In the genomic region with DNA sequence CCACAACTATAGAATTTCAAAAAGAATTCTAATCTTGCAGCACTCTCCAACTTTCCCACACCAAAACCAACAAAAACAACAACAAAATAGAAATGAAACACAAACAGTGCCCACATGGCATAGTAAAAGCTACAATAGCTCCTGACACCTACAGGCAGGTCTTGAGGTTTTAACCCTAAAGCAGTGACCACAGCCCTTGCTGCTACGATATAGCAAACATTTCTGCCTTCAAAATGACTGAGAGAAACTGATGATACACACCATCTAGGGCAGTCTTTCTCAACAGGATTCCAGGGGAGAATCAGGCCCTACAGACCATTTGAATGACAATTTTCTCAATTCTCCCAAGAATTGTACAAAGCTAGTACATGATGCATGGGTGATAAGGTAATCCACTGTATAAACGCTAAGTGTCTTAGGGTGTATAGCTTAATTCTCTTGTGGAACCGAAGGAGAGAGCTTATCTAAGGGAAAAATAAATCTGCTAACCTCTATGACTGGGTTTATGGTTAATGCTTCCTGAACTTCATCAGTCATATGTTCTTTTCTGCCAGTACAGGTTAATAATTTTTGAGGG, we compare ENCODE assay signal across 1 cellular context.
TF ChIP-seq lines count a peak whose summit lies in the region.

No MANE protein-coding gene starts in this region.

TF ChIP-seq in H1, 55 proteins besides CTCF, POLR2A, EP300 and RAD21:
- TF ChIP-seq ZNF274 (IDR thresholded peaks at IDR 0.05; ENCODE audit: borderline replicate concordance, extremely low read depth, low read length) (no peak), SIX5 (IDR thresholded peaks at IDR 0.05; ENCODE audit: low read depth, low read length) (no peak), TCF12 (IDR thresholded peaks at IDR 0.05; ENCODE audit: low read depth, low read length) (no peak), SAP30 (IDR thresholded peaks at IDR 0.05; ENCODE audit: insufficient read depth, insufficient replicate concordance, low read length) (no peak), JUND (IDR thresholded peaks at IDR 0.05; ENCODE audit: low read length) (no peak), CBX5 (IDR thresholded peaks at IDR 0.05; ENCODE audit: low read depth, low read length) (no peak), CREB1 (IDR thresholded peaks at IDR 0.05) (no peak), KDM4A (IDR thresholded peaks at IDR 0.05; ENCODE audit: low read depth, low read length, severe bottlenecking) (no peak), ASH2L (IDR thresholded peaks at IDR 0.05; ENCODE audit: low read length) (no peak), RXRA (IDR thresholded peaks at IDR 0.05; ENCODE audit: insufficient read depth, low read depth, low read length) (no peak), SIN3A (conservative IDR thresholded peaks at IDR 0.05 in 1 of 2, IDR thresholded peaks at IDR 0.05 in 1 of 2; ENCODE audit: low read depth in 1 of 2, low read length in 2 of 2) (no peak), EGR1 (IDR thresholded peaks at IDR 0.05; ENCODE audit: borderline replicate concordance, low read depth, low read length) (no peak), CHD2 (IDR thresholded peaks at IDR 0.05; ENCODE audit: low read length) (no peak)
- TF ChIP-seq, protein P1, sequence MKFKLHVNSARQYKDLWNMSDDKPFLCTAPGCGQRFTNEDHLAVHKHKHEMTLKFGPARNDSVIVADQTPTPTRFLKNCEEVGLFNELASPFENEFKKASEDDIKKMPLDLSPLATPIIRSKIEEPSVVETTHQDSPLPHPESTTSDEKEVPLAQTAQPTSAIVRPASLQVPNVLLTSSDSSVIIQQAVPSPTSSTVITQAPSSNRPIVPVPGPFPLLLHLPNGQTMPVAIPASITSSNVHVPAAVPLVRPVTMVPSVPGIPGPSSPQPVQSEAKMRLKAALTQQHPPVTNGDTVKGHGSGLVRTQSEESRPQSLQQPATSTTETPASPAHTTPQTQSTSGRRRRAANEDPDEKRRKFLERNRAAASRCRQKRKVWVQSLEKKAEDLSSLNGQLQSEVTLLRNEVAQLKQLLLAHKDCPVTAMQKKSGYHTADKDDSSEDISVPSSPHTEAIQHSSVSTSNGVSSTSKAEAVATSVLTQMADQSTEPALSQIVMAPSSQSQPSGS (IDR thresholded peaks at IDR 0.05; ENCODE audit: low read length), result no peak
- TF ChIP-seq, protein P2, sequence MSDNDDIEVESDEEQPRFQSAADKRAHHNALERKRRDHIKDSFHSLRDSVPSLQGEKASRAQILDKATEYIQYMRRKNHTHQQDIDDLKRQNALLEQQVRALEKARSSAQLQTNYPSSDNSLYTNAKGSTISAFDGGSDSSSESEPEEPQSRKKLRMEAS (IDR thresholded peaks at IDR 0.05), result no peak
- TF ChIP-seq, protein P3, sequence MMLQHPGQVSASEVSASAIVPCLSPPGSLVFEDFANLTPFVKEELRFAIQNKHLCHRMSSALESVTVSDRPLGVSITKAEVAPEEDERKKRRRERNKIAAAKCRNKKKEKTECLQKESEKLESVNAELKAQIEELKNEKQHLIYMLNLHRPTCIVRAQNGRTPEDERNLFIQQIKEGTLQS (IDR thresholded peaks at IDR 0.05; ENCODE audit: insufficient read depth, low read depth, low read length), result no peak
- TF ChIP-seq, protein P4, sequence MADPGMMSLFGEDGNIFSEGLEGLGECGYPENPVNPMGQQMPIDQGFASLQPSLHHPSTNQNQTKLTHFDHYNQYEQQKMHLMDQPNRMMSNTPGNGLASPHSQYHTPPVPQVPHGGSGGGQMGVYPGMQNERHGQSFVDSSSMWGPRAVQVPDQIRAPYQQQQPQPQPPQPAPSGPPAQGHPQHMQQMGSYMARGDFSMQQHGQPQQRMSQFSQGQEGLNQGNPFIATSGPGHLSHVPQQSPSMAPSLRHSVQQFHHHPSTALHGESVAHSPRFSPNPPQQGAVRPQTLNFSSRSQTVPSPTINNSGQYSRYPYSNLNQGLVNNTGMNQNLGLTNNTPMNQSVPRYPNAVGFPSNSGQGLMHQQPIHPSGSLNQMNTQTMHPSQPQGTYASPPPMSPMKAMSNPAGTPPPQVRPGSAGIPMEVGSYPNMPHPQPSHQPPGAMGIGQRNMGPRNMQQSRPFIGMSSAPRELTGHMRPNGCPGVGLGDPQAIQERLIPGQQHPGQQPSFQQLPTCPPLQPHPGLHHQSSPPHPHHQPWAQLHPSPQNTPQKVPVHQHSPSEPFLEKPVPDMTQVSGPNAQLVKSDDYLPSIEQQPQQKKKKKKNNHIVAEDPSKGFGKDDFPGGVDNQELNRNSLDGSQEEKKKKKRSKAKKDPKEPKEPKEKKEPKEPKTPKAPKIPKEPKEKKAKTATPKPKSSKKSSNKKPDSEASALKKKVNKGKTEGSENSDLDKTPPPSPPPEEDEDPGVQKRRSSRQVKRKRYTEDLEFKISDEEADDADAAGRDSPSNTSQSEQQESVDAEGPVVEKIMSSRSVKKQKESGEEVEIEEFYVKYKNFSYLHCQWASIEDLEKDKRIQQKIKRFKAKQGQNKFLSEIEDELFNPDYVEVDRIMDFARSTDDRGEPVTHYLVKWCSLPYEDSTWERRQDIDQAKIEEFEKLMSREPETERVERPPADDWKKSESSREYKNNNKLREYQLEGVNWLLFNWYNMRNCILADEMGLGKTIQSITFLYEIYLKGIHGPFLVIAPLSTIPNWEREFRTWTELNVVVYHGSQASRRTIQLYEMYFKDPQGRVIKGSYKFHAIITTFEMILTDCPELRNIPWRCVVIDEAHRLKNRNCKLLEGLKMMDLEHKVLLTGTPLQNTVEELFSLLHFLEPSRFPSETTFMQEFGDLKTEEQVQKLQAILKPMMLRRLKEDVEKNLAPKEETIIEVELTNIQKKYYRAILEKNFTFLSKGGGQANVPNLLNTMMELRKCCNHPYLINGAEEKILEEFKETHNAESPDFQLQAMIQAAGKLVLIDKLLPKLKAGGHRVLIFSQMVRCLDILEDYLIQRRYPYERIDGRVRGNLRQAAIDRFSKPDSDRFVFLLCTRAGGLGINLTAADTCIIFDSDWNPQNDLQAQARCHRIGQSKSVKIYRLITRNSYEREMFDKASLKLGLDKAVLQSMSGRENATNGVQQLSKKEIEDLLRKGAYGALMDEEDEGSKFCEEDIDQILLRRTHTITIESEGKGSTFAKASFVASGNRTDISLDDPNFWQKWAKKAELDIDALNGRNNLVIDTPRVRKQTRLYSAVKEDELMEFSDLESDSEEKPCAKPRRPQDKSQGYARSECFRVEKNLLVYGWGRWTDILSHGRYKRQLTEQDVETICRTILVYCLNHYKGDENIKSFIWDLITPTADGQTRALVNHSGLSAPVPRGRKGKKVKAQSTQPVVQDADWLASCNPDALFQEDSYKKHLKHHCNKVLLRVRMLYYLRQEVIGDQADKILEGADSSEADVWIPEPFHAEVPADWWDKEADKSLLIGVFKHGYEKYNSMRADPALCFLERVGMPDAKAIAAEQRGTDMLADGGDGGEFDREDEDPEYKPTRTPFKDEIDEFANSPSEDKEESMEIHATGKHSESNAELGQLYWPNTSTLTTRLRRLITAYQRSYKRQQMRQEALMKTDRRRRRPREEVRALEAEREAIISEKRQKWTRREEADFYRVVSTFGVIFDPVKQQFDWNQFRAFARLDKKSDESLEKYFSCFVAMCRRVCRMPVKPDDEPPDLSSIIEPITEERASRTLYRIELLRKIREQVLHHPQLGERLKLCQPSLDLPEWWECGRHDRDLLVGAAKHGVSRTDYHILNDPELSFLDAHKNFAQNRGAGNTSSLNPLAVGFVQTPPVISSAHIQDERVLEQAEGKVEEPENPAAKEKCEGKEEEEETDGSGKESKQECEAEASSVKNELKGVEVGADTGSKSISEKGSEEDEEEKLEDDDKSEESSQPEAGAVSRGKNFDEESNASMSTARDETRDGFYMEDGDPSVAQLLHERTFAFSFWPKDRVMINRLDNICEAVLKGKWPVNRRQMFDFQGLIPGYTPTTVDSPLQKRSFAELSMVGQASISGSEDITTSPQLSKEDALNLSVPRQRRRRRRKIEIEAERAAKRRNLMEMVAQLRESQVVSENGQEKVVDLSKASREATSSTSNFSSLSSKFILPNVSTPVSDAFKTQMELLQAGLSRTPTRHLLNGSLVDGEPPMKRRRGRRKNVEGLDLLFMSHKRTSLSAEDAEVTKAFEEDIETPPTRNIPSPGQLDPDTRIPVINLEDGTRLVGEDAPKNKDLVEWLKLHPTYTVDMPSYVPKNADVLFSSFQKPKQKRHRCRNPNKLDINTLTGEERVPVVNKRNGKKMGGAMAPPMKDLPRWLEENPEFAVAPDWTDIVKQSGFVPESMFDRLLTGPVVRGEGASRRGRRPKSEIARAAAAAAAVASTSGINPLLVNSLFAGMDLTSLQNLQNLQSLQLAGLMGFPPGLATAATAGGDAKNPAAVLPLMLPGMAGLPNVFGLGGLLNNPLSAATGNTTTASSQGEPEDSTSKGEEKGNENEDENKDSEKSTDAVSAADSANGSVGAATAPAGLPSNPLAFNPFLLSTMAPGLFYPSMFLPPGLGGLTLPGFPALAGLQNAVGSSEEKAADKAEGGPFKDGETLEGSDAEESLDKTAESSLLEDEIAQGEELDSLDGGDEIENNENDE (IDR thresholded peaks at IDR 0.05; ENCODE audit: insufficient replicate concordance, low read length), result no peak
